Comparison of ENCODE assay signal across 17 cellular contexts in genomic region chr11:30984442-30984816, GRCh38.
DNase-seq lines count a peak whose midpoint lies in the region; ATAC-seq and TF ChIP-seq lines count a peak whose summit lies in the region.
"Had no signal": no experiment of that assay in that cellular context is flagged by ENCODE, and none has a peak within 500 bp of the region (broad histone marks: within the 10 kb centered on the region; RNA-seq: fewer than 3 reads in every experiment).

No MANE protein-coding gene starts in this region.

- no peak overlapping the region for H2BK15ac ChIP-seq in IMR-90 (ENCODE audit: low read depth, low read length)

- no peak overlapping the region for H3K4ac ChIP-seq in IMR-90 (ENCODE audit: low read depth, low read length)

- no peaks in the 10 kb centered on the region for H3K9me1 ChIP-seq in IMR-90 (ENCODE audit: insufficient read depth, low read length)

- H3K9me3 Mint-ChIP-seq in WTC11 = peaks cover 6% of the 10 kb centered on the region; the same call in 1 of the 2 replicates
- H3K9me3 Mint-ChIP-seq in progenitor cell of endocrine pancreas (ENCODE audit: low read depth) = no peaks in the 10 kb centered on the region
- H3K9me3 Mint-ChIP-seq: type B pancreatic cell had no signal

- TF ChIP-seq RAD21 in IMR-90 (IDR thresholded peaks at IDR 0.05; ENCODE audit: low read length) = no peak

- no peak overlapping the region for H4K91ac ChIP-seq in IMR-90 (ENCODE audit: insufficient read depth, low read depth, low read length)

- in situ Hi-C loops in IMR-90 (cut with MboI; ENCODE audit: low sequenced_read_pairs) = no loop called here

- H3K4me1 ChIP-seq in IMR-90 (ENCODE audit: control insufficient read depth, insufficient read depth, low read length) = no peaks in the 10 kb centered on the region
- H3K4me1 ChIP-seq: right atrium auricular region had no signal

- H2BK20ac ChIP-seq in IMR-90 (ENCODE audit: low read depth, low read length) = no peak overlapping the region

- no CpG with 5 or more reads among the region's 4 CpGs for WGBS in IMR-90 (ENCODE audit: extremely low coverage in 2 of 2, insufficient read length in 1 of 2), 2 experiments

- H2BK120ac ChIP-seq in IMR-90 (ENCODE audit: low read depth, low read length) = no peak overlapping the region

- POLR2A ChIA-PET in IMR-90 (lab: Charles Lee; ENCODE audit: unreplicated experiment) = no interaction called here
- POLR2A ChIA-PET in WTC11 (lab: Charles Lee) = no interaction called here

- TF ChIP-seq POLR2A in IMR-90 (IDR thresholded peaks at IDR 0.05; ENCODE audit: low read depth, low read length) = no peak

- H3K27ac ChIP-seq in IMR-90 (ENCODE audit: insufficient read depth, low read length) = no peak overlapping the region
- H3K27ac ChIP-seq: right atrium auricular region, SK-N-MC, WERI-Rb-1 had no signal

- no TSS peak for BruUV-seq in IMR-90 (replicated peaks; lab: Mats Ljungman, UMichigan)

- no peak overlapping the region for H4K8ac ChIP-seq in IMR-90 (ENCODE audit: low read depth in 2 of 2, low read length in 2 of 2)

- H4K20me1 ChIP-seq in IMR-90 (ENCODE audit: insufficient read depth, low read length) = no peaks in the 10 kb centered on the region

- H4K5ac ChIP-seq in IMR-90 (ENCODE audit: low read depth, low read length) = no peak overlapping the region

- H3K4me2 ChIP-seq in IMR-90 (ENCODE audit: low read depth, low read length) = no peak overlapping the region

- ATAC-seq in IMR-90 (ENCODE audit: low read depth) (no peak), WTC11 (no peak)
- ATAC-seq: activated CD8-positive, alpha-beta memory T cell treated with anti-CD3 and anti-CD28 coated beads, Interleukin-2, amount 10 ng/mL, durations not matched to agents 7 days and 5 days had no signal

- H3K56ac ChIP-seq in IMR-90 (ENCODE audit: extremely low read depth, insufficient read depth, low read length) = no peak overlapping the region

- H3K18ac ChIP-seq in IMR-90 (ENCODE audit: low read depth, low read length) = no peak overlapping the region

- H3K4me1 Mint-ChIP-seq in WTC11 = peaks cover 9% of the 10 kb centered on the region
- H3K4me1 Mint-ChIP-seq in progenitor cell of endocrine pancreas (ENCODE audit: low read depth) = peaks cover 5% of the 10 kb centered on the region
- H3K4me1 Mint-ChIP-seq: activated CD8-positive, alpha-beta memory T cell treated with anti-CD3 and anti-CD28 coated beads, Interleukin-2, amount 10 ng/mL, durations not matched to agents 7 days and 5 days; CD4-positive, alpha-beta memory T cell had no signal

- dilution Hi-C loops in IMR-90 (cut with HindIII; ENCODE audit: low sequenced_read_pairs, unreplicated experiment) = no loop called here

- DNase-seq in IMR-90 = peak; percentile 0
- no peak for DNase-seq in WTC11 (ENCODE audit: low spot score)
- peak; percentile 67 for DNase-seq in fibroblast of pulmonary artery (ENCODE audit: low read depth)
- DNase-seq in skeletal muscle cell (ENCODE audit: low read depth) = peak; percentile 43
- DNase-seq in stimulated activated CD4-positive, alpha-beta T cell treated with anti-CD3 and anti-CD28 coated beads, Interleukin-2, amount 100 ng/mL, for 48 hours = no peak
- no peak for DNase-seq in HuH-7 (ENCODE audit: low spot score)
- no peak for DNase-seq in progenitor cell of endocrine pancreas (ENCODE audit: low spot score, unreplicated experiment)
- DNase-seq: activated CD8-positive, alpha-beta memory T cell treated with anti-CD3 and anti-CD28 coated beads, Interleukin-2, amount 10 ng/mL, durations not matched to agents 7 days and 5 days; CD4-positive, alpha-beta memory T cell; central memory CD4-positive, alpha-beta T cell; MV-4-11; NCI-H345; stimulated activated CD4-positive, alpha-beta T cell treated with anti-CD3 and anti-CD28 coated beads, Interleukin-4, amount 100 ng/mL, for 1 hour; WERI-Rb-1 had no signal

- intact Hi-C loops in IMR-90 (cut with micrococcal nuclease) = no loop called here

- H3K9ac ChIP-seq in IMR-90 (ENCODE audit: low read depth, low read length) = no peak overlapping the region

- H3K36me3 Mint-ChIP-seq in WTC11 = no peaks in the 10 kb centered on the region
- H3K36me3 Mint-ChIP-seq in progenitor cell of endocrine pancreas (ENCODE audit: insufficient read depth) = no peaks in the 10 kb centered on the region
- H3K36me3 Mint-ChIP-seq: activated CD8-positive, alpha-beta memory T cell treated with anti-CD3 and anti-CD28 coated beads, Interleukin-2, amount 10 ng/mL, durations not matched to agents 7 days and 5 days; CD4-positive, alpha-beta memory T cell; type B pancreatic cell had no signal

- no peak overlapping the region for H2AK9ac ChIP-seq in IMR-90 (replicated peaks; ENCODE audit: low read depth, low read length, poor library complexity)

- CTCF ChIA-PET in IMR-90 (lab: Yijun Ruan, JAX) (no interaction called here), WTC11 (lab: Charles Lee) (no interaction called here)

- no peak overlapping the region for H2AFZ ChIP-seq in IMR-90 (replicated peaks; ENCODE audit: low read length, poor library complexity)

- H3K27ac Mint-ChIP-seq in WTC11 (peak overlapping the region; percentile 82; the same call in 1 of the 2 replicates), progenitor cell of endocrine pancreas (no peak overlapping the region)
- H3K27ac Mint-ChIP-seq: activated CD8-positive, alpha-beta memory T cell treated with anti-CD3 and anti-CD28 coated beads, Interleukin-2, amount 10 ng/mL, durations not matched to agents 7 days and 5 days; CD4-positive, alpha-beta memory T cell; type B pancreatic cell had no signal

- no peak overlapping the region for H3K14ac ChIP-seq in IMR-90 (replicated peaks; ENCODE audit: low read depth, low read length)

- H3K36me3 ChIP-seq in IMR-90 (ENCODE audit: control insufficient read depth, insufficient read depth, low read length) = no peaks in the 10 kb centered on the region
- H3K36me3 ChIP-seq: right atrium auricular region, WERI-Rb-1 had no signal

- no peaks in the 10 kb centered on the region for H3K27me3 ChIP-seq in IMR-90 (ENCODE audit: control insufficient read depth, insufficient read depth, low read length)
- H3K27me3 ChIP-seq: right atrium auricular region had no signal

- H3K27me3 Mint-ChIP-seq in WTC11 (ENCODE audit: low read depth) (no peaks in the 10 kb centered on the region), progenitor cell of endocrine pancreas (no peaks in the 10 kb centered on the region)
- H3K27me3 Mint-ChIP-seq: activated CD8-positive, alpha-beta memory T cell treated with anti-CD3 and anti-CD28 coated beads, Interleukin-2, amount 10 ng/mL, durations not matched to agents 7 days and 5 days; type B pancreatic cell had no signal

- H2AK5ac ChIP-seq in IMR-90 (ENCODE audit: low read depth, low read length) = no peak overlapping the region

- no peak overlapping the region for H3K23ac ChIP-seq in IMR-90 (ENCODE audit: low read depth, low read length)

- no peak overlapping the region for H3K4me3 ChIP-seq in IMR-90 (ENCODE audit: insufficient read depth, low read depth, low read length)
- no peak overlapping the region for H3K4me3 ChIP-seq in fibroblast of pulmonary artery (replicated peaks; ENCODE audit: low read depth, low read length)
- no peak overlapping the region for H3K4me3 ChIP-seq in skeletal muscle cell (ENCODE audit: low read depth, low read length)
- H3K4me3 ChIP-seq: right atrium auricular region, SK-N-MC had no signal

- H3K9me3 ChIP-seq in IMR-90 (ENCODE audit: control insufficient read depth, insufficient read depth, low read length) = no peaks in the 10 kb centered on the region
- H3K9me3 ChIP-seq: right atrium auricular region had no signal

- no peak overlapping the region for H2BK5ac ChIP-seq in IMR-90 (ENCODE audit: low read depth, low read length, poor library complexity, severe bottlenecking)

- TF ChIP-seq CTCF in IMR-90 (conservative IDR thresholded peaks at IDR 0.05; ENCODE audit: low read depth, low read length) = no peak
- TF ChIP-seq CTCF in WTC11 (IDR thresholded peaks at IDR 0.05) = no peak
- no peak for TF ChIP-seq CTCF in fibroblast of pulmonary artery (IDR thresholded peaks at IDR 0.05; ENCODE audit: low read length, missing control alignments)
- no peak for TF ChIP-seq CTCF in progenitor cell of endocrine pancreas (IDR thresholded peaks at IDR 0.05; ENCODE audit: unreplicated experiment)

- H3K4me3 Mint-ChIP-seq in WTC11 = no peak overlapping the region
- no peak overlapping the region for H3K4me3 Mint-ChIP-seq in progenitor cell of endocrine pancreas (ENCODE audit: low read depth)
- H3K4me3 Mint-ChIP-seq: activated CD8-positive, alpha-beta memory T cell treated with anti-CD3 and anti-CD28 coated beads, Interleukin-2, amount 10 ng/mL, durations not matched to agents 7 days and 5 days; CD4-positive, alpha-beta memory T cell; type B pancreatic cell had no signal

- H3K79me1 ChIP-seq in IMR-90 (ENCODE audit: low read depth in 1 of 2, low read length in 2 of 2) = no peaks in the 10 kb centered on the region

TF ChIP-seq in IMR-90, 13 proteins besides CTCF, POLR2A, EP300 and RAD21 (continues in another document):
- TF ChIP-seq BHLHE40 (IDR thresholded peaks at IDR 0.05; ENCODE audit: low read depth, low read length) = no peak
- no peak for TF ChIP-seq FOS (IDR thresholded peaks at IDR 0.05; ENCODE audit: low read depth, low read length)
- TF ChIP-seq MAZ (IDR thresholded peaks at IDR 0.05; ENCODE audit: borderline replicate concordance, low read depth, low read length) = no peak
- TF ChIP-seq RCOR1 (IDR thresholded peaks at IDR 0.05; ENCODE audit: insufficient replicate concordance, low read length) = no peak
- no peak for TF ChIP-seq SMC3 (IDR thresholded peaks at IDR 0.05; ENCODE audit: low read depth, low read length)
- TF ChIP-seq CHD1 (IDR thresholded peaks at IDR 0.05; ENCODE audit: low read depth, low read length) = no peak

TF ChIP-seq in WTC11, 78 proteins besides CTCF, POLR2A, EP300 and RAD21 (continues in another document):
- TF ChIP-seq ZNF121 (CRISPR knock-in tag; IDR thresholded peaks at IDR 0.05) (no peak), TCF7 (CRISPR knock-in tag; IDR thresholded peaks at IDR 0.05; ENCODE audit: low read depth) (no peak), MLX (CRISPR knock-in tag; IDR thresholded peaks at IDR 0.05) (no peak), JAZF1 (CRISPR knock-in tag; IDR thresholded peaks at IDR 0.05) (no peak), GRHL2 (CRISPR knock-in tag; IDR thresholded peaks at IDR 0.05; ENCODE audit: insufficient replicate concordance, severe bottlenecking) (no peak), NFYB (CRISPR knock-in tag; conservative IDR thresholded peaks at IDR 0.05; ENCODE audit: low read depth) (no peak), FOXK1 (CRISPR knock-in tag; IDR thresholded peaks at IDR 0.05) (no peak), NFATC4 (CRISPR knock-in tag; IDR thresholded peaks at IDR 0.05) (no peak), RELA (CRISPR knock-in tag; IDR thresholded peaks at IDR 0.05; ENCODE audit: borderline replicate concordance) (no peak)

Comparison
In these comparisons a context has a peak if more than half of its experiments do, and no peak if none do; other contexts are left out.
1. DNase-seq: peak in IMR-90 (single experiment), fibroblast of pulmonary artery (single experiment) and skeletal muscle cell (single experiment); none in WTC11 (single experiment), stimulated activated CD4-positive, alpha-beta T cell treated with anti-CD3 and anti-CD28 coated beads, Interleukin-2, amount 100 ng/mL, for 48 hours (0 of 2), HuH-7 (single experiment) and progenitor cell of endocrine pancreas (single experiment).